ENCODE assay signal across 8 cellular contexts in genomic region chr12:101876861-101877815, GRCh38. TPM values are rescaled to one million over a fixed set of nuclear protein-coding genes. Genes with fewer than 3 reads are reported as not detected.
DNase-seq lines count a peak whose midpoint lies in the region; ATAC-seq, FAIRE-seq and TF ChIP-seq lines count a peak whose summit lies in the region.

A gene with protein sequence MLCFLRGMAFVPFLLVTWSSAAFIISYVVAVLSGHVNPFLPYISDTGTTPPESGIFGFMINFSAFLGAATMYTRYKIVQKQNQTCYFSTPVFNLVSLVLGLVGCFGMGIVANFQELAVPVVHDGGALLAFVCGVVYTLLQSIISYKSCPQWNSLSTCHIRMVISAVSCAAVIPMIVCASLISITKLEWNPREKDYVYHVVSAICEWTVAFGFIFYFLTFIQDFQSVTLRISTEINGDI (plus strand): TSS chr12:101877580. CDS start chr12:101877790, 210 bp downstream.

- no peaks in the 10 kb centered on the region for H3K9me1 ChIP-seq in endothelial cell of umbilical vein (replicated peaks; ENCODE audit: control insufficient read depth, extremely low read depth, insufficient read depth, low read length)

- ATAC-seq in HG03159 (IDR thresholded peaks at IDR 0.05; ENCODE audit: unreplicated experiment) = peak; percentile 82

- H4K20me1 ChIP-seq in BLaER1 treated with 17β-estradiol and CSF1 and Interleukin-3, amounts not matched to agents 10 nM and 100 nM = peaks cover 0 to 16% (median 0%) of the 10 kb centered on the region in 11 experiments; a peak in 6 of 22 replicates
- no peaks in the 10 kb centered on the region for H4K20me1 ChIP-seq in endothelial cell of umbilical vein (replicated peaks; ENCODE audit: control insufficient read depth, extremely low read depth, insufficient read depth, low read length)

- dilution Hi-C loops in endothelial cell of umbilical vein (cut with MboI; ENCODE audit: extremely low pct_ligation_motif_present, low sequenced_read_pairs) = no loop called here

- DNase-seq in NOMO-1 (lab: John Stamatoyannopoulos, UW; ENCODE audit: unreplicated experiment in 2 of 2) (peak; percentile 96 to 98), activated T-cell treated with anti-CD3 and anti-CD28 coated beads for 1 hour (ENCODE audit: low read depth) (peak; percentile 55), endothelial cell of umbilical vein (ENCODE audit: low read depth, low spot score) (peak; percentile 88), midbrain (lab: John Stamatoyannopoulos, UW) (peak; percentile 57)
- DNase-seq in stimulated activated CD8-positive, alpha-beta memory T cell treated with anti-CD3 and anti-CD28 coated beads, Interleukin-15, amount 100 ng/mL, for 48 hours (ENCODE audit: low read depth in 2 of 2) = peak; percentile 71 to 79

- BruUV-seq in endothelial cell of umbilical vein (replicated peaks; lab: Mats Ljungman, UMichigan) = TSS peak; percentile 61

- peaks cover 22 to 75% (median 56%) of the 10 kb centered on the region in 10 experiments for H3K4me1 ChIP-seq in BLaER1 treated with 17β-estradiol and CSF1 and Interleukin-3, amounts not matched to agents 10 nM and 100 nM
- peaks cover 26% of the 10 kb centered on the region for H3K4me1 ChIP-seq in endothelial cell of umbilical vein (ENCODE audit: control insufficient read depth, extremely low read depth, insufficient read depth, low read length)

- H3K36me3 ChIP-seq in BLaER1 treated with 17β-estradiol and CSF1 and Interleukin-3, amounts not matched to agents 10 nM and 100 nM = peaks cover 0 to 32% (median 21%) of the 10 kb centered on the region in 11 experiments; a peak in 15 of 22 replicates
- H3K36me3 ChIP-seq in endothelial cell of umbilical vein (ENCODE audit: control insufficient read depth in 2 of 2, extremely low read depth in 1 of 2, insufficient read depth in 2 of 2, low read length in 2 of 2) = peaks cover 0 to 2% of the 10 kb centered on the region in 2 experiments

- H3K27me3 ChIP-seq in BLaER1 treated with 17β-estradiol and CSF1 and Interleukin-3, amounts not matched to agents 10 nM and 100 nM = no peaks in the 10 kb centered on the region
- no peaks in the 10 kb centered on the region for H3K27me3 ChIP-seq in endothelial cell of umbilical vein (ENCODE audit: control insufficient read depth in 2 of 2, insufficient read depth in 2 of 2, low read length in 2 of 2)

- peak within 1 kb of the TSS; percentile 87 for H2AFZ ChIP-seq in endothelial cell of umbilical vein (ENCODE audit: low read depth, low read length)

- peak within 1 kb of the TSS; percentile 74 to 98 (median 88) for H3K4me3 ChIP-seq in BLaER1 treated with 17β-estradiol and CSF1 and Interleukin-3, amounts not matched to agents 10 nM and 100 nM
- peak within 1 kb of the TSS; percentile 5 to 76 (median 55) for H3K4me3 ChIP-seq in endothelial cell of umbilical vein (replicated peaks in 1 of 3; ENCODE audit: insufficient read depth in 1 of 3, low read depth in 1 of 3, low read length in 3 of 3)

- TF ChIP-seq POLR2A in GM18951 (IDR thresholded peaks at IDR 0.05; ENCODE audit: extremely low read depth, insufficient read depth, insufficient read length) (peak; percentile 85), endothelial cell of umbilical vein (IDR thresholded peaks at IDR 0.05; ENCODE audit: low read depth, low read length) (peak; percentile 92)

- POLR2A ChIA-PET in endothelial cell of umbilical vein (lab: Charles Lee) = interaction anchor here (0.8 to 1.7 kb wide), 3 partner anchors 14 to 46 kb away, joined by 3 to 16 read pairs (median 3); partner anchors contain the start of gene GNPTAB

- no peaks in the 10 kb centered on the region for H3K9me3 ChIP-seq in BLaER1 treated with 17β-estradiol and CSF1 and Interleukin-3, amounts not matched to agents 10 nM and 100 nM (replicated peaks in 1 of 11)
- no peaks in the 10 kb centered on the region for H3K9me3 ChIP-seq in endothelial cell of umbilical vein (replicated peaks; ENCODE audit: control insufficient read depth, insufficient read depth, low read length)

- H3K9ac ChIP-seq in BLaER1 treated with 17β-estradiol and CSF1 and Interleukin-3, amounts not matched to agents 10 nM and 100 nM = peak within 1 kb of the TSS; percentile 89 to 99 (median 97)
- peak within 1 kb of the TSS; percentile 93 for H3K9ac ChIP-seq in endothelial cell of umbilical vein (replicated peaks; ENCODE audit: extremely low read depth, insufficient read depth, low read length)

- CTCF ChIA-PET in endothelial cell of umbilical vein (lab: Charles Lee) = interaction anchor here (0.7 to 1.2 kb wide), 4 partner anchors 14 to 59 kb away, joined by 3 to 11 read pairs (median 4); partner anchors contain the start of gene GNPTAB

- H3K79me2 ChIP-seq in endothelial cell of umbilical vein (ENCODE audit: control insufficient read depth, insufficient read depth, low read length) = peaks cover 29% of the 10 kb centered on the region

- intact Hi-C loops in endothelial cell of umbilical vein (cut with micrococcal nuclease) = loop anchor here (5.0 to 10.0 kb wide), 2 partner anchors 185 to 308 kb away; partner anchors contain the start of gene WASHC3

- FAIRE-seq in endothelial cell of umbilical vein (lab: Jason Lieb, UNC) = peak; percentile 79

- H3K27ac ChIP-seq in BLaER1 treated with 17β-estradiol and CSF1 and Interleukin-3, amounts not matched to agents 10 nM and 100 nM = peak within 1 kb of the TSS; percentile 93 to 99 (median 97)
- peak within 1 kb of the TSS; percentile 93 for H3K27ac ChIP-seq in endothelial cell of umbilical vein (ENCODE audit: insufficient read depth, low read depth, low read length)

- peak in 1 of 2 donors; percentile 19 for TF ChIP-seq CTCF in endothelial cell of umbilical vein (IDR thresholded peaks at IDR 0.05; ENCODE audit: extremely low read depth in 1 of 2, insufficient read depth in 1 of 2, low read depth in 1 of 2, low read length in 2 of 2)

- peak within 1 kb of the TSS; percentile 79 to 98 (median 88) for H3K4me2 ChIP-seq in BLaER1 treated with 17β-estradiol and CSF1 and Interleukin-3, amounts not matched to agents 10 nM and 100 nM
- H3K4me2 ChIP-seq in endothelial cell of umbilical vein (ENCODE audit: insufficient read depth, low read length) = peak within 1 kb of the TSS; percentile 82

- in situ Hi-C loops in GM18951 (cut with MboI; ENCODE audit: low sequenced_read_pairs, unreplicated experiment) = no loop called here

TF ChIP-seq in endothelial cell of umbilical vein, 7 proteins besides CTCF, POLR2A, EP300 and RAD21:
- TF ChIP-seq EZH2 (IDR thresholded peaks at IDR 0.05; ENCODE audit: borderline replicate concordance, low read depth, low read length, severe bottlenecking) (no peak), POLR2AphosphoS5 (IDR thresholded peaks at IDR 0.05; ENCODE audit: insufficient read depth, low read depth, low read length) (peak; percentile 96)
TF ChIP-seq in endothelial cell of umbilical vein: peak in this region for 1.

RNA-seq across cellular contexts. Expression of the gene that starts here (rescaled TPM):
- 42.4 and 46.3 TPM in 2 replicates for total RNA-seq in endothelial cell of umbilical vein
- polyA plus RNA-seq in endothelial cell of umbilical vein = 24.6 and 26.3 TPM in 2 replicates
- polyA plus RNA-seq in endothelial cell of umbilical vein (2011; cell fraction: cytosol; rRNA removed) = 29.8 and 30.4 TPM in 2 replicates
- 15.7 and 18.7 TPM in 2 replicates for polyA plus RNA-seq in endothelial cell of umbilical vein (2011; cell fraction: nucleus; rRNA removed)
- polyA plus RNA-seq in endothelial cell of umbilical vein (2012) = 49.9 and 52.5 TPM in 2 replicates
- 39.5 and 41.8 TPM in 2 replicates for polyA minus RNA-seq in endothelial cell of umbilical vein
- polyA minus RNA-seq in endothelial cell of umbilical vein (2011; cell fraction: cytosol; rRNA and poly(A)+ RNA removed) = 24.2 TPM
- 20.3 and 26.5 TPM in 2 replicates for polyA minus RNA-seq in endothelial cell of umbilical vein (2011; cell fraction: nucleus; rRNA and poly(A)+ RNA removed)

Comparison
In these comparisons a context has a peak if more than half of its experiments do, and no peak if none do; other contexts are left out.
1. Peak in every context shown above with its lines: DNase-seq, ATAC-seq, H3K4me3 ChIP-seq and H3K27ac ChIP-seq.